ENCODE assay signal across 10 cellular contexts in genomic region chr6:136274062-136274461, GRCh38. TPM values are rescaled to one million over a fixed set of nuclear protein-coding genes. Genes with fewer than 3 reads are reported as not detected.
"Had no signal": no experiment of that assay in that cellular context is flagged by ENCODE, and none has a peak within 500 bp of the region (broad histone marks: within the 10 kb centered on the region; RNA-seq: fewer than 3 reads in every experiment).

No MANE protein-coding gene starts in this region.

- DNase-seq: activated CD4-positive, alpha-beta T cell treated with anti-CD3 and anti-CD28 coated beads, Interleukin-2, amount 50 U/mL, for 1 hour; effector CD4-positive, alpha-beta T cell; islet precursor cell; stimulated activated naive B cell treated with anti-CD40 and anti-IgM and Interleukin-4, amounts not matched to agents 10 μg/mL and 1 μg/mL and 100 μg/mL, for 72 hours; T-helper 1 cell; T1000; upper lobe of right lung had no signal

- H3K27me3 Mint-ChIP-seq: stimulated activated naive B cell treated with anti-CD40 and anti-IgM and Interleukin-4, amounts not matched to agents 10 μg/mL and 1 μg/mL and 100 μg/mL, for 72 hours had no signal

- H3K4me3 Mint-ChIP-seq: nephron; stimulated activated naive B cell treated with anti-CD40 and anti-IgM and Interleukin-4, amounts not matched to agents 10 μg/mL and 1 μg/mL and 100 μg/mL, for 72 hours had no signal

- H3K4me1 Mint-ChIP-seq: nephron had no signal

- ATAC-seq: esophagus mucosa; left lobe of liver; stimulated activated naive B cell treated with anti-CD40 and anti-IgM and Interleukin-4, amounts not matched to agents 10 μg/mL and 1 μg/mL and 100 μg/mL, for 72 hours; upper lobe of right lung had no signal

- H3K27ac Mint-ChIP-seq: nephron; stimulated activated naive B cell treated with anti-CD40 and anti-IgM and Interleukin-4, amounts not matched to agents 10 μg/mL and 1 μg/mL and 100 μg/mL, for 72 hours had no signal

- H3K9me3 Mint-ChIP-seq: nephron; stimulated activated naive B cell treated with anti-CD40 and anti-IgM and Interleukin-4, amounts not matched to agents 10 μg/mL and 1 μg/mL and 100 μg/mL, for 72 hours had no signal

RNA-seq across cellular contexts. Expression of gene MTFR2, which starts 24.0 kb away (rescaled TPM):
- total RNA-seq: left lobe of liver had no signal
